Comparison of ENCODE assay signal across 27 cellular contexts in genomic region chr15:42349178-42349577, GRCh38. TPM values are rescaled to one million over a fixed set of nuclear protein-coding genes. Genes with fewer than 3 reads are reported as not detected.
A peak's percentile ranks its signal among the peaks of the same experiment; 100 is the strongest.
DNase-seq lines count a peak whose midpoint lies in the region; ATAC-seq, FAIRE-seq and TF ChIP-seq lines count a peak whose summit lies in the region.
"Had no signal": no experiment of that assay in that cellular context is flagged by ENCODE, and none has a peak within 500 bp of the region (broad histone marks: within the 10 kb centered on the region; RNA-seq: fewer than 3 reads in every experiment).

No MANE protein-coding gene starts in this region.

- H3K9ac ChIP-seq in astrocyte (ENCODE audit: low read length) = no peak overlapping the region

- no peak for ATAC-seq in foreskin keratinocyte
- no peak for ATAC-seq in Right ventricle myocardium superior (ENCODE audit: poor library complexity)
- ATAC-seq in activated CD4-positive, CD25-positive, alpha-beta regulatory T cell treated with anti-CD3 and anti-CD28 coated beads, Interleukin-2, amount 50 U/mL, for 24 hours = no peak
- ATAC-seq: heart left ventricle, HepG2, left colon, psoas muscle, WTC11 had no signal

- intact Hi-C loops in activated CD4-positive, alpha-beta memory T cell treated with anti-CD3 and anti-CD28 coated beads for 36 hours (cut with micrococcal nuclease) = no loop called here
- intact Hi-C loops in Right ventricle myocardium superior (cut with DNase I) = no loop called here

- H3K9me3 ChIP-seq in astrocyte (ENCODE audit: insufficient read depth, low read depth, low read length) = no peaks in the 10 kb centered on the region
- H3K9me3 ChIP-seq: BE2C, heart left ventricle, neutrophil, psoas muscle had no signal

- peaks cover 25% of the 10 kb centered on the region for H3K4me1 ChIP-seq in astrocyte (ENCODE audit: insufficient read depth, low read length)
- H3K4me1 ChIP-seq in foreskin keratinocyte = peaks cover 27% of the 10 kb centered on the region
- H3K4me1 ChIP-seq: BE2C had no signal

- POLR2A ChIA-PET in activated CD4-positive, alpha-beta memory T cell treated with anti-CD3 and anti-CD28 coated beads for 36 hours (lab: Charles Lee) = interaction anchor here (0.6 kb wide), 1 partner anchor 44 kb away, joined by 3 read pairs; no protein-coding TSS in a partner anchor
- POLR2A ChIA-PET in activated CD4-positive, alpha-beta memory T cell treated with anti-CD3 and anti-CD28 coated beads, Interleukin-2, amount 10 ng/mL, durations not matched to agents 7 days and 5 days (lab: Charles Lee) = no interaction called here

- peak overlapping the region; percentile 79 for H3K27ac ChIP-seq in astrocyte (ENCODE audit: low read depth, low read length)
- H3K27ac ChIP-seq in foreskin keratinocyte = peak overlapping the region; percentile 77
- H3K27ac ChIP-seq: heart left ventricle, neutrophil, psoas muscle had no signal

- no peaks in the 10 kb centered on the region for H4K20me1 ChIP-seq in astrocyte (ENCODE audit: insufficient read depth, low read length)

- peak overlapping the region; percentile 14 for H3K4me2 ChIP-seq in astrocyte (ENCODE audit: low read length)

- H3K27me3 Mint-ChIP-seq in activated CD4-positive, alpha-beta memory T cell treated with anti-CD3 and anti-CD28 coated beads for 36 hours = no peaks in the 10 kb centered on the region
- H3K27me3 Mint-ChIP-seq in activated CD4-positive, alpha-beta memory T cell treated with anti-CD3 and anti-CD28 coated beads, Interleukin-2, amount 10 ng/mL, durations not matched to agents 7 days and 5 days = no peaks in the 10 kb centered on the region
- H3K27me3 Mint-ChIP-seq in astrocyte (ENCODE audit: low read depth, unreplicated experiment) = no peaks in the 10 kb centered on the region
- H3K27me3 Mint-ChIP-seq: memory B cell, type B pancreatic cell had no signal

- no peak overlapping the region for H3K4me3 Mint-ChIP-seq in activated CD4-positive, alpha-beta memory T cell treated with anti-CD3 and anti-CD28 coated beads for 36 hours
- H3K4me3 Mint-ChIP-seq in activated CD4-positive, alpha-beta memory T cell treated with anti-CD3 and anti-CD28 coated beads, Interleukin-2, amount 10 ng/mL, durations not matched to agents 7 days and 5 days = no peak overlapping the region
- no peak overlapping the region for H3K4me3 Mint-ChIP-seq in astrocyte (ENCODE audit: unreplicated experiment)
- H3K4me3 Mint-ChIP-seq: endodermal cell, memory B cell, type B pancreatic cell, WTC11 had no signal

- DNase-seq in activated CD4-positive, alpha-beta memory T cell treated with anti-CD3 and anti-CD28 coated beads for 36 hours = no peak
- DNase-seq in activated CD4-positive, alpha-beta memory T cell treated with anti-CD3 and anti-CD28 coated beads, Interleukin-2, amount 10 ng/mL, durations not matched to agents 7 days and 5 days = no peak
- peak; percentile 55 for DNase-seq in astrocyte (ENCODE audit: low read depth)
- DNase-seq in foreskin keratinocyte = peak in 1 of 2 donors; percentile 56
- no peak for DNase-seq in 8988T
- DNase-seq in Right ventricle myocardium superior = no peak
- DNase-seq in NCI-H1436 treated with DMSO at 0.1 percent for 48 hours (lab: John Stamatoyannopoulos, UW) = no peak
- DNase-seq: activated CD4-positive, alpha-beta T cell treated with anti-CD3 and anti-CD28 coated beads, Interleukin-2, amount 50 U/mL, for 48 hours; activated gamma-delta T cell treated with Interleukin-2 at 50 U/mL for 16 hours; BE2C; endodermal cell; GF-D8; heart left ventricle; left colon; NCI-H1048; NCI-H1930; NCI-H69; psoas muscle; RPMI8226 had no signal

- no peak for TF ChIP-seq CTCF in astrocyte (IDR thresholded peaks at IDR 0.05; ENCODE audit: insufficient read depth, low read depth, low read length)
- no peak for TF ChIP-seq CTCF in foreskin keratinocyte (conservative IDR thresholded peaks at IDR 0.05)

- no peaks in the 10 kb centered on the region for H3K36me3 ChIP-seq in astrocyte (ENCODE audit: insufficient read depth, low read length)
- H3K36me3 ChIP-seq: BE2C, cardiac muscle cell had no signal

- H3K4me1 Mint-ChIP-seq in activated CD4-positive, alpha-beta memory T cell treated with anti-CD3 and anti-CD28 coated beads for 36 hours (ENCODE audit: low read depth) = peaks cover 5% of the 10 kb centered on the region
- H3K4me1 Mint-ChIP-seq in activated CD4-positive, alpha-beta memory T cell treated with anti-CD3 and anti-CD28 coated beads, Interleukin-2, amount 10 ng/mL, durations not matched to agents 7 days and 5 days = peaks cover 10% of the 10 kb centered on the region
- peaks cover 25% of the 10 kb centered on the region for H3K4me1 Mint-ChIP-seq in astrocyte (ENCODE audit: low read depth, unreplicated experiment)
- H3K4me1 Mint-ChIP-seq: memory B cell, WTC11 had no signal

- CTCF ChIA-PET in activated CD4-positive, alpha-beta memory T cell treated with anti-CD3 and anti-CD28 coated beads for 36 hours (lab: Charles Lee) = interaction anchor here (1.4 kb wide), 1 partner anchor 9 kb away, joined by 3 read pairs; no protein-coding TSS in a partner anchor
- CTCF ChIA-PET in activated CD4-positive, alpha-beta memory T cell treated with anti-CD3 and anti-CD28 coated beads, Interleukin-2, amount 10 ng/mL, durations not matched to agents 7 days and 5 days (lab: Charles Lee) = no interaction called here

- H3K36me3 Mint-ChIP-seq in activated CD4-positive, alpha-beta memory T cell treated with anti-CD3 and anti-CD28 coated beads for 36 hours = peaks cover 28% of the 10 kb centered on the region
- H3K36me3 Mint-ChIP-seq in activated CD4-positive, alpha-beta memory T cell treated with anti-CD3 and anti-CD28 coated beads, Interleukin-2, amount 10 ng/mL, durations not matched to agents 7 days and 5 days (ENCODE audit: low read depth) = peaks cover 39% of the 10 kb centered on the region
- peaks cover 3% of the 10 kb centered on the region for H3K36me3 Mint-ChIP-seq in astrocyte (ENCODE audit: low read depth, unreplicated experiment)
- H3K36me3 Mint-ChIP-seq: WTC11 had no signal

- no peaks in the 10 kb centered on the region for H3K79me2 ChIP-seq in astrocyte (ENCODE audit: insufficient read depth, low read length)

- peak; percentile 62 for FAIRE-seq in astrocyte (lab: Jason Lieb, UNC)
- FAIRE-seq: HepG2 had no signal

- H3K4me3 ChIP-seq in astrocyte (ENCODE audit: insufficient read depth, low read depth, low read length) = no peak overlapping the region
- H3K4me3 ChIP-seq: cardiac muscle cell, heart left ventricle, psoas muscle had no signal

- H2AFZ ChIP-seq in astrocyte (ENCODE audit: low read depth, low read length) = no peak overlapping the region

- H3K27ac Mint-ChIP-seq in activated CD4-positive, alpha-beta memory T cell treated with anti-CD3 and anti-CD28 coated beads for 36 hours = peak overlapping the region; percentile 55
- H3K27ac Mint-ChIP-seq in activated CD4-positive, alpha-beta memory T cell treated with anti-CD3 and anti-CD28 coated beads, Interleukin-2, amount 10 ng/mL, durations not matched to agents 7 days and 5 days = no peak overlapping the region
- H3K27ac Mint-ChIP-seq in astrocyte (ENCODE audit: unreplicated experiment) = peak overlapping the region; percentile 59
- H3K27ac Mint-ChIP-seq: endodermal cell, memory B cell, type B pancreatic cell, WTC11 had no signal

- no peaks in the 10 kb centered on the region for H3K9me3 Mint-ChIP-seq in activated CD4-positive, alpha-beta memory T cell treated with anti-CD3 and anti-CD28 coated beads for 36 hours
- H3K9me3 Mint-ChIP-seq in activated CD4-positive, alpha-beta memory T cell treated with anti-CD3 and anti-CD28 coated beads, Interleukin-2, amount 10 ng/mL, durations not matched to agents 7 days and 5 days = no peaks in the 10 kb centered on the region
- H3K9me3 Mint-ChIP-seq in astrocyte (ENCODE audit: unreplicated experiment) = no peaks in the 10 kb centered on the region
- H3K9me3 Mint-ChIP-seq: endodermal cell, memory B cell, type B pancreatic cell, WTC11 had no signal

- H3K27me3 ChIP-seq in astrocyte (ENCODE audit: insufficient read depth, low read length) = no peaks in the 10 kb centered on the region
- no peaks in the 10 kb centered on the region for H3K27me3 ChIP-seq in foreskin keratinocyte
- H3K27me3 ChIP-seq: BE2C, cardiac muscle cell, heart left ventricle, neutrophil had no signal

RNA-seq across cellular contexts. Expression of gene CAPN3, which starts 10.1 kb away (rescaled TPM):
- total RNA-seq in activated CD4-positive, alpha-beta memory T cell treated with anti-CD3 and anti-CD28 coated beads for 36 hours = 1 to 10 TPM; 2.2 to 2.7 TPM
- 1 to 10 TPM; 3.7 to 4.4 TPM for total RNA-seq in activated CD4-positive, alpha-beta memory T cell treated with anti-CD3 and anti-CD28 coated beads, Interleukin-2, amount 10 ng/mL, durations not matched to agents 7 days and 5 days
- total RNA-seq in astrocyte (0.38 and 0.57 TPM in 2 replicates), foreskin keratinocyte (3.3 and 3.8 TPM in 2 replicates), Right ventricle myocardium superior (2.6 TPM)
- polyA plus RNA-seq in foreskin keratinocyte = 3.7 and 4.6 TPM in 2 replicates
- total RNA-seq: A172 had no signal
